8 cellular contexts compared by ENCODE assay signal in genomic region chr12:4320859-4321701, GRCh38. TPM values are rescaled to one million over a fixed set of nuclear protein-coding genes. Genes with fewer than 3 reads are reported as not detected.
DNase-seq lines count a peak whose midpoint lies in the region; FAIRE-seq and TF ChIP-seq lines count a peak whose summit lies in the region.

Gene TIGAR, plus strand, starts transcription at chr12:4321213. Its CDS starts 59 bp downstream, at chr12:4321272.

- H3K36me3 ChIP-seq in neuronal stem cell (replicated peaks in 1 of 2; ENCODE audit: control insufficient read depth in 2 of 2, insufficient read depth in 2 of 2, low read length in 2 of 2), result peaks cover 5 to 20% of the 10 kb centered on the region in 2 donors
- H3K36me3 ChIP-seq in subcutaneous abdominal adipose tissue (ENCODE audit: control insufficient read depth in 5 of 5, insufficient read depth in 5 of 5, low read length in 5 of 5), result no peaks in the 10 kb centered on the region

- H3K27me3 ChIP-seq in neuronal stem cell (ENCODE audit: control insufficient read depth in 3 of 3, insufficient read depth in 3 of 3, low read depth in 1 of 3, low read length in 3 of 3) (no peaks in the 10 kb centered on the region), subcutaneous abdominal adipose tissue (ENCODE audit: control insufficient read depth in 5 of 5, insufficient read depth in 4 of 5, low read length in 5 of 5) (no peaks in the 10 kb centered on the region)

- peak within 1 kb of the TSS; percentile 58 for H2BK12ac ChIP-seq in neuronal stem cell (ENCODE audit: low read length)

- H2AK5ac ChIP-seq in neuronal stem cell (ENCODE audit: low read depth, low read length), result no peak within 1 kb of the TSS

- H3K9me3 ChIP-seq in neuronal stem cell (replicated peaks in 1 of 2; ENCODE audit: control insufficient read depth in 2 of 2, insufficient read depth in 1 of 2, low read depth in 1 of 2, low read length in 2 of 2) (no peaks in the 10 kb centered on the region), subcutaneous abdominal adipose tissue (ENCODE audit: control insufficient read depth in 5 of 5, low read length in 5 of 5) (no peaks in the 10 kb centered on the region)

- peak within 1 kb of the TSS; percentile 59 for H3K4me2 ChIP-seq in neuronal stem cell (ENCODE audit: insufficient read depth, low read length, poor library complexity, severe bottlenecking)

- peak within 1 kb of the TSS; percentile 100 for H3K23ac ChIP-seq in neuronal stem cell (ENCODE audit: low read depth, low read length, poor library complexity)

- H3K9ac ChIP-seq in neuronal stem cell (ENCODE audit: low read depth, low read length, poor library complexity) (peak within 1 kb of the TSS; percentile 86), subcutaneous abdominal adipose tissue (ENCODE audit: low read length in 5 of 5) (peak within 1 kb of the TSS; percentile 71 to 98 (median 97))

- peak within 1 kb of the TSS; percentile 97 for H2AFZ ChIP-seq in neuronal stem cell (ENCODE audit: low read length)

- H3K4me1 ChIP-seq in neuronal stem cell (ENCODE audit: control insufficient read depth in 2 of 2, insufficient read depth in 1 of 2, low read depth in 1 of 2, low read length in 2 of 2) (no peaks in the 10 kb centered on the region), subcutaneous abdominal adipose tissue (ENCODE audit: control insufficient read depth in 5 of 5, insufficient read depth in 5 of 5, low read length in 5 of 5) (peaks cover 0 to 25% (median 20%) of the 10 kb centered on the region in 5 donors)

- H3K4ac ChIP-seq in neuronal stem cell (ENCODE audit: low read length), result no peak within 1 kb of the TSS

- H2BK120ac ChIP-seq in neuronal stem cell (ENCODE audit: low read depth, low read length), result no peak within 1 kb of the TSS

- peak within 1 kb of the TSS; percentile 83 for H3K27ac ChIP-seq in neuronal stem cell (replicated peaks; ENCODE audit: low read length)
- peak within 1 kb of the TSS; percentile 84 for H3K27ac ChIP-seq in subcutaneous abdominal adipose tissue (ENCODE audit: low read depth, low read length)

- H3K14ac ChIP-seq in neuronal stem cell (ENCODE audit: low read length), result no peak within 1 kb of the TSS

- no peak within 1 kb of the TSS for H4K8ac ChIP-seq in neuronal stem cell (ENCODE audit: low read depth, low read length)

- peaks cover 5% of the 10 kb centered on the region for H3K79me1 ChIP-seq in neuronal stem cell (ENCODE audit: low read depth, low read length)

- whole genome bisulfite sequencing in neuronal stem cell (ENCODE audit: extremely low coverage in 2 of 2, insufficient read length in 2 of 2, insufficient replicate concordance in 1 of 2), 2 donors, result no CpG with 5 or more reads among the region's 76 CpGs

- peak within 1 kb of the TSS; percentile 93 for H3K18ac ChIP-seq in neuronal stem cell (ENCODE audit: low read length)

- peak within 1 kb of the TSS; percentile 94 for H2BK5ac ChIP-seq in neuronal stem cell (ENCODE audit: low read length)

- peak within 1 kb of the TSS; percentile 69 for H2BK15ac ChIP-seq in neuronal stem cell (ENCODE audit: low read length)

- DNase-seq in GM04503 (ENCODE audit: low read depth) (peak; percentile 71), HFF-Myc (ENCODE audit: extremely low read depth, low read depth) (peak; percentile 61), MV-4-11 (lab: John Stamatoyannopoulos, UW) (peak; percentile 91), SK-MEL-5 (ENCODE audit: low read depth, low spot score) (peak; percentile 94), frontal cortex (ENCODE audit: low spot score in 2 of 2) (peak; percentile 99), neuronal stem cell (ENCODE audit: low spot score) (peak; percentile 95)
- DNase-seq in activated naive CD4-positive, alpha-beta T cell treated with Interleukin-2 at 50 U/mL for 16 hours, result peak; percentile 93

- no peak within 1 kb of the TSS for H4K91ac ChIP-seq in neuronal stem cell (ENCODE audit: low read depth, low read length, poor library complexity)

- in situ Hi-C loops in SK-MEL-5 (cut with HindIII; ENCODE audit: low pct_unique_long_range_greater_than_20kb, low sequenced_read_pairs), result no loop called here

- FAIRE-seq in frontal cortex (lab: Jason Lieb, UNC), result no peak

- TF ChIP-seq CTCF in HFF-Myc (IDR thresholded peaks at IDR 0.05; ENCODE audit: low read depth, low read length, missing control alignments), result no peak

- H3K4me3 ChIP-seq in HFF-Myc (replicated peaks; ENCODE audit: low read depth, low read length) (peak within 1 kb of the TSS; percentile 77), neuronal stem cell (ENCODE audit: low read length in 2 of 2) (peak within 1 kb of the TSS; percentile 84 to 93), subcutaneous abdominal adipose tissue (ENCODE audit: low read depth in 1 of 5, low read length in 5 of 5) (peak within 1 kb of the TSS; percentile 93 to 97 (median 96))

RNA-seq across cellular contexts. Expression of gene TIGAR, which starts in this region (rescaled TPM):
- total RNA-seq in SK-MEL-5 (2014; rRNA removed; shearing (Covaris generic)), result 32.7 and 46.7 TPM in 2 replicates
- polyA plus RNA-seq in SK-MEL-5 (2015; cell fraction: cytosol; rRNA removed), result 32.7 and 37.6 TPM in 2 replicates
- 14.8 and 15.8 TPM in 2 replicates for polyA plus RNA-seq in SK-MEL-5 (2015; cell fraction: nucleus; rRNA removed)
- 4.1 TPM for total RNA-seq in frontal cortex
- polyA plus RNA-seq in neuronal stem cell (2013, experiment 1 of 2), result 10.6 TPM
- polyA plus RNA-seq in neuronal stem cell (2013, experiment 2 of 2), result 10.3 TPM

Comparison
In these comparisons a context has a peak if more than half of its experiments do, and no peak if none do; other contexts are left out.
1. Peak in every context shown above with its lines: DNase-seq, H3K4me3 ChIP-seq and H3K27ac ChIP-seq.